Comparison of ENCODE assay signal across 36 cellular contexts in genomic region chr17:39804839-39805238, GRCh38. TPM values are rescaled to one million over a fixed set of nuclear protein-coding genes. Genes with fewer than 3 reads are reported as not detected.
DNase-seq lines count a peak whose midpoint lies in the region; ATAC-seq, FAIRE-seq and TF ChIP-seq lines count a peak whose summit lies in the region.
"Had no signal": no experiment of that assay in that cellular context is flagged by ENCODE, and none has a peak within 500 bp of the region (broad histone marks: within the 10 kb centered on the region; RNA-seq: fewer than 3 reads in every experiment).

No MANE protein-coding gene starts in this region.

- in situ Hi-C loops in K562 (cut with MboI): no loop called here

- no peak overlapping the region for H3K4me2 ChIP-seq in Karpas-422 (ENCODE audit: low read depth, low read length, poor library complexity, severe bottlenecking)
- no peak overlapping the region for H3K4me2 ChIP-seq in K562 (ENCODE audit: insufficient read depth, low read length)
- H3K4me2 ChIP-seq in smooth muscle cell: no peak overlapping the region

- no TSS peak for BruUV-seq in K562 (replicated peaks; lab: Mats Ljungman, UMichigan)

- no peak overlapping the region for H3K9ac ChIP-seq in Karpas-422 (ENCODE audit: low read length)
- no peak overlapping the region for H3K9ac ChIP-seq in K562 (ENCODE audit: insufficient read depth in 1 of 2, low read depth in 2 of 2, low read length in 2 of 2)
- H3K9ac ChIP-seq in smooth muscle cell (ENCODE audit: low read depth): no peak overlapping the region

- H3K79me2 ChIP-seq in Karpas-422 (ENCODE audit: low read length): peaks cover 63% of the 10 kb centered on the region
- no peaks in the 10 kb centered on the region for H3K79me2 ChIP-seq in K562 (ENCODE audit: control insufficient read depth, insufficient read depth, low read length)
- no peaks in the 10 kb centered on the region for H3K79me2 ChIP-seq in smooth muscle cell (ENCODE audit: low read depth)

- no peak for TF ChIP-seq CTCF in K562 (IDR thresholded peaks at IDR 0.05 in 2 of 3, conservative IDR thresholded peaks at IDR 0.05 in 1 of 3; ENCODE audit: insufficient read depth in 2 of 3, low read depth in 1 of 3, low read length in 3 of 3)
- no peak for TF ChIP-seq CTCF in smooth muscle cell (IDR thresholded peaks at IDR 0.05; ENCODE audit: borderline replicate concordance, insufficient read depth, poor library complexity, severe bottlenecking)
- TF ChIP-seq CTCF in GM10248 (IDR thresholded peaks at IDR 0.05; ENCODE audit: control extremely low read depth, extremely low read depth, low read depth, missing control alignments): no peak

- intact Hi-C loops in activated CD4-positive, alpha-beta T cell treated with anti-CD3 and anti-CD28 coated beads for 36 hours (cut with DNase I, micrococcal nuclease): no loop called here
- intact Hi-C loops in activated CD4-positive, alpha-beta T cell treated with anti-CD3 and anti-CD28 coated beads, Interleukin-2, amount 10 ng/mL, durations not matched to agents 24 days and 14 days (cut with micrococcal nuclease): no loop called here
- intact Hi-C loops in K562 (cut with micrococcal nuclease): no loop called here

- no peak for TF ChIP-seq POLR2A in K562 (conservative IDR thresholded peaks at IDR 0.05)

- POLR2A ChIA-PET in activated CD4-positive, alpha-beta T cell treated with anti-CD3 and anti-CD28 coated beads for 36 hours (lab: Charles Lee): no interaction called here
- POLR2A ChIA-PET in K562 (lab: Yijun Ruan, JAX): interaction anchor here (0.6 to 0.7 kb wide), 2 partner anchors 14 to 723 kb away, joined by 3 read pairs; no protein-coding TSS in a partner anchor
- POLR2A ChIA-PET in GM10248 (lab: Yijun Ruan, JAX): no interaction called here

- H3K9me1 ChIP-seq in K562 (ENCODE audit: control insufficient read depth, insufficient read depth, low read length): no peaks in the 10 kb centered on the region

- no peak for DNase-seq in activated CD4-positive, alpha-beta T cell treated with anti-CD3 and anti-CD28 coated beads for 36 hours
- DNase-seq in activated CD4-positive, alpha-beta T cell treated with anti-CD3 and anti-CD28 coated beads, Interleukin-2, amount 10 ng/mL, durations not matched to agents 24 days and 14 days: no peak
- DNase-seq in Karpas-422 (no peak), K562 (ENCODE audit: extremely low read depth in 1 of 4, low spot score in 3 of 4) (no peak), smooth muscle cell (lab: John Stamatoyannopoulos, UW; ENCODE audit: unreplicated experiment) (no peak), GM10248 (ENCODE audit: extremely low spot score) (no peak), NCI-H146 treated with DMSO at 0.1 percent for 48 hours (lab: John Stamatoyannopoulos, UW; ENCODE audit: unreplicated experiment) (no peak)
- DNase-seq: activated CD4-positive, alpha-beta T cell treated with anti-CD3 and anti-CD28 coated beads, Interleukin-2, amount 50 U/mL, for 48 hours; activated naive CD4-positive, alpha-beta T cell; amniotic stem cell; CD4-positive, alpha-beta memory T cell; cerebellar nuclear complex; dermis blood vessel endothelial cell; esophagus squamous epithelium; foreskin keratinocyte; head of caudate nucleus; islet precursor cell; left ventricle myocardium inferior; NCI-H1436 treated with DMSO at 0.1 percent for 48 hours; NCI-H345; NCI-H69; occipital lobe; SIG-M5; stimulated activated CD4-positive, alpha-beta T cell treated with anti-CD3 and anti-CD28 coated beads, Interleukin-12 subunit alpha, Interleukin-12 subunit beta, amount 100 ng/mL, for 4 hours; stimulated activated CD4-positive, alpha-beta T cell treated with anti-CD3 and anti-CD28 coated beads, Interleukin-2, amount 100 ng/mL, for 48 hours; T-helper 9 cell had no signal

- no peaks in the 10 kb centered on the region for H3K9me3 Mint-ChIP-seq in activated CD4-positive, alpha-beta T cell treated with anti-CD3 and anti-CD28 coated beads for 36 hours (ENCODE audit: low read depth)
- H3K9me3 Mint-ChIP-seq in activated CD4-positive, alpha-beta T cell treated with anti-CD3 and anti-CD28 coated beads, Interleukin-2, amount 10 ng/mL, durations not matched to agents 24 days and 14 days: peaks cover 5% of the 10 kb centered on the region
- H3K9me3 Mint-ChIP-seq: brain; CD4-positive, alpha-beta memory T cell; WTC11 had no signal

- CTCF ChIA-PET in activated CD4-positive, alpha-beta T cell treated with anti-CD3 and anti-CD28 coated beads for 36 hours (lab: Charles Lee): interaction anchor here (0.6 to 1.5 kb wide), 6 partner anchors 10 to 265 kb away, joined by 3 to 7 read pairs (median 3); no protein-coding TSS in a partner anchor
- CTCF ChIA-PET in K562 (lab: Yijun Ruan, JAX; ENCODE audit: low intra/inter-chr PET ratio) (no interaction called here), GM10248 (lab: Yijun Ruan, JAX) (interaction anchor here (1.0 to 1.8 kb wide), 5 partner anchors 10 to 27 kb away, joined by 3 to 8 read pairs (median 5); no protein-coding TSS in a partner anchor)

- H3K27me3 ChIP-seq in Karpas-422 (ENCODE audit: low read length) (no peaks in the 10 kb centered on the region), K562 (ENCODE audit: control insufficient read depth in 2 of 2, insufficient read depth in 2 of 2, low read length in 2 of 2) (peaks cover 0 to 7% of the 10 kb centered on the region in 2 experiments; a peak in 1 of 5 replicates), smooth muscle cell (ENCODE audit: low read depth) (peaks cover 20% of the 10 kb centered on the region)
- H3K27me3 ChIP-seq: foreskin keratinocyte had no signal

- 0% methylated on average over 4 of the region's 4 CpGs for WGBS in K562 (ENCODE audit: insufficient coverage, low coverage, missing lambda C conversion rate)
- WGBS in smooth muscle cell (ENCODE audit: low lambda C conversion rate): 74% methylated on average over 4 of the region's 4 CpGs

- H3K4me1 Mint-ChIP-seq in activated CD4-positive, alpha-beta T cell treated with anti-CD3 and anti-CD28 coated beads for 36 hours: peaks cover 54% of the 10 kb centered on the region
- H3K4me1 Mint-ChIP-seq in activated CD4-positive, alpha-beta T cell treated with anti-CD3 and anti-CD28 coated beads, Interleukin-2, amount 10 ng/mL, durations not matched to agents 24 days and 14 days: peaks cover 23% of the 10 kb centered on the region
- H3K4me1 Mint-ChIP-seq: brain had no signal

- H4K20me1 ChIP-seq in Karpas-422 (ENCODE audit: insufficient read depth, low read depth, low read length): no peaks in the 10 kb centered on the region
- no peaks in the 10 kb centered on the region for H4K20me1 ChIP-seq in K562 (replicated peaks; ENCODE audit: control insufficient read depth, insufficient read depth, low read length)
- H4K20me1 ChIP-seq in smooth muscle cell (ENCODE audit: low read depth): no peaks in the 10 kb centered on the region

- H3K4me1 ChIP-seq in Karpas-422 (ENCODE audit: low read length) (peaks cover 87% of the 10 kb centered on the region), K562 (replicated peaks in 1 of 2; ENCODE audit: control insufficient read depth in 2 of 2, insufficient read depth in 2 of 2, low read length in 2 of 2) (no peaks in the 10 kb centered on the region; a peak in 1 of 5 replicates), smooth muscle cell (ENCODE audit: low read depth) (no peaks in the 10 kb centered on the region)
- H3K4me1 ChIP-seq: left ventricle myocardium inferior, prostate gland had no signal

- no peaks in the 10 kb centered on the region for H3F3A ChIP-seq in smooth muscle cell (ENCODE audit: low read depth)

- FAIRE-seq in K562 (lab: Jason Lieb, UNC): no peak
- FAIRE-seq: H54 had no signal

- H3K27ac ChIP-seq in Karpas-422 (ENCODE audit: low read length) (peak overlapping the region; percentile 72), K562 (ENCODE audit: extremely low read depth, low read depth, low read length) (no peak overlapping the region), smooth muscle cell (ENCODE audit: low read depth) (no peak overlapping the region)
- H3K27ac ChIP-seq: esophagus squamous epithelium, foreskin keratinocyte, HL-60, left ventricle myocardium inferior, prostate gland had no signal

- H3K9me3 ChIP-seq in Karpas-422 (ENCODE audit: low read length) (no peaks in the 10 kb centered on the region), K562 (replicated peaks; ENCODE audit: control insufficient read depth, insufficient read depth, low read depth, low read length) (no peaks in the 10 kb centered on the region), smooth muscle cell (replicated peaks; ENCODE audit: low read depth) (no peaks in the 10 kb centered on the region)
- H3K9me3 ChIP-seq: esophagus squamous epithelium, left ventricle myocardium inferior, prostate gland had no signal

- H3K4me3 Mint-ChIP-seq in activated CD4-positive, alpha-beta T cell treated with anti-CD3 and anti-CD28 coated beads for 36 hours: no peak overlapping the region
- no peak overlapping the region for H3K4me3 Mint-ChIP-seq in activated CD4-positive, alpha-beta T cell treated with anti-CD3 and anti-CD28 coated beads, Interleukin-2, amount 10 ng/mL, durations not matched to agents 24 days and 14 days
- H3K4me3 Mint-ChIP-seq: brain, WTC11 had no signal

- H3K9me2 ChIP-seq in Karpas-422 (replicated peaks; ENCODE audit: insufficient read depth, low read length): no peaks in the 10 kb centered on the region

- H3K4me3 ChIP-seq in Karpas-422 (ENCODE audit: low read length) (no peak overlapping the region), K562 (no peak overlapping the region), smooth muscle cell (no peak overlapping the region)
- H3K4me3 ChIP-seq: esophagus squamous epithelium, left ventricle myocardium inferior, prostate gland had no signal

- H3K36me3 ChIP-seq in Karpas-422 (ENCODE audit: insufficient read depth, low read length) (peaks cover 20% of the 10 kb centered on the region; the same call in 1 of the 2 replicates), K562 (ENCODE audit: control insufficient read depth, insufficient read depth, low read length) (no peaks in the 10 kb centered on the region), smooth muscle cell (ENCODE audit: low read depth) (no peaks in the 10 kb centered on the region)
- H3K36me3 ChIP-seq: esophagus squamous epithelium, left ventricle myocardium inferior, prostate gland had no signal

- peaks cover 19% of the 10 kb centered on the region for H3K36me3 Mint-ChIP-seq in activated CD4-positive, alpha-beta T cell treated with anti-CD3 and anti-CD28 coated beads for 36 hours (ENCODE audit: low read depth)
- H3K36me3 Mint-ChIP-seq in activated CD4-positive, alpha-beta T cell treated with anti-CD3 and anti-CD28 coated beads, Interleukin-2, amount 10 ng/mL, durations not matched to agents 24 days and 14 days (ENCODE audit: low read depth): peaks cover 14% of the 10 kb centered on the region
- H3K36me3 Mint-ChIP-seq: brain, WTC11 had no signal

- TF ChIP-seq EP300 in K562 (IDR thresholded peaks at IDR 0.05; ENCODE audit: low read length): no peak

- H2AFZ ChIP-seq in Karpas-422 (ENCODE audit: low read length): no peak overlapping the region
- H2AFZ ChIP-seq in K562 (ENCODE audit: low read depth, low read length): no peak overlapping the region
- peak overlapping the region; percentile 58 for H2AFZ ChIP-seq in smooth muscle cell (ENCODE audit: low read depth)

- TF ChIP-seq RAD21 in K562 (CRISPR knock-in tag; conservative IDR thresholded peaks at IDR 0.05 in 1 of 2, IDR thresholded peaks at IDR 0.05 in 1 of 2): no peak

- H3K27ac Mint-ChIP-seq in activated CD4-positive, alpha-beta T cell treated with anti-CD3 and anti-CD28 coated beads for 36 hours: peak overlapping the region; percentile 0
- H3K27ac Mint-ChIP-seq in activated CD4-positive, alpha-beta T cell treated with anti-CD3 and anti-CD28 coated beads, Interleukin-2, amount 10 ng/mL, durations not matched to agents 24 days and 14 days: no peak overlapping the region
- H3K27ac Mint-ChIP-seq: brain, WTC11 had no signal

- H3K27me3 Mint-ChIP-seq in activated CD4-positive, alpha-beta T cell treated with anti-CD3 and anti-CD28 coated beads for 36 hours: no peaks in the 10 kb centered on the region
- H3K27me3 Mint-ChIP-seq in activated CD4-positive, alpha-beta T cell treated with anti-CD3 and anti-CD28 coated beads, Interleukin-2, amount 10 ng/mL, durations not matched to agents 24 days and 14 days: no peaks in the 10 kb centered on the region
- H3K27me3 Mint-ChIP-seq: CD4-positive, alpha-beta memory T cell had no signal

- no peak for ATAC-seq in activated CD4-positive, alpha-beta T cell treated with anti-CD3 and anti-CD28 coated beads for 36 hours
- ATAC-seq in K562 (no peak), HG02588 (IDR thresholded peaks at IDR 0.05; ENCODE audit: unreplicated experiment) (no peak)
- ATAC-seq: foreskin keratinocyte, sciatic nerve, WTC11 had no signal

RNA-seq across cellular contexts. Expression of gene IKZF3, which starts 59.3 kb away (rescaled TPM):
- total RNA-seq in activated CD4-positive, alpha-beta T cell treated with anti-CD3 and anti-CD28 coated beads for 36 hours: 10 to 100 TPM; 37.6 to 50.4 TPM
- total RNA-seq in activated CD4-positive, alpha-beta T cell treated with anti-CD3 and anti-CD28 coated beads, Interleukin-2, amount 10 ng/mL, durations not matched to agents 24 days and 14 days: 14.7 and 15.9 TPM in 2 replicates
- total RNA-seq in Karpas-422 (2014; rRNA removed; shearing (Covaris generic); ENCODE audit: low replicate concordance): 83.0 and 137 TPM in 2 replicates
- total RNA-seq in K562 (2011; cell fraction: chromatin; rRNA removed; ENCODE audit: low replicate concordance): 0.74 and 0.79 TPM in 2 replicates
- 0.17 and 0.39 TPM in 2 replicates for total RNA-seq in K562 (2011; cell fraction: nucleolus; rRNA removed)
- 0.51 and 0.61 TPM in 2 replicates for total RNA-seq in K562 (2011; cell fraction: nucleoplasm; rRNA removed)
- total RNA-seq in K562 (2014; rRNA removed) (0.32 and 0.65 TPM in 2 replicates), K562 (2014; rRNA removed; fragmentation: Illumina TruSeq; extraction: Trizol) (0.62 and 0.89 TPM in 2 replicates), K562 (2015; rRNA removed; fragmentation: Illumina TruSeq; extraction: Trizol) (0.72 TPM in 2 replicates), K562 (2021) (1.1 and 1.6 TPM in 2 replicates), smooth muscle cell (under 0.01 and 0.40 TPM in 2 replicates)
- polyA plus RNA-seq in K562 (2011; rRNA removed) (0.63 TPM in 1 of 2 replicates, not detected in the other), K562 (2014; fragmentation: Illumina TruSeq; extraction: Trizol) (0.62 and 0.83 TPM in 2 replicates), K562 (2014; fragmentation: Nextera tagmentation; extraction: Ambion mirVana) (under 1 TPM; 0.06 to 0.17 TPM), K562 (2014; rRNA removed) (0.23 and 0.69 TPM in 2 replicates), smooth muscle cell (not detected in 2 replicates)
- 0.04 and 0.43 TPM in 2 replicates for polyA plus RNA-seq in K562 (2011; cell fraction: cytosol; rRNA removed)
- polyA plus RNA-seq in K562 (2011; cell fraction: nucleus; rRNA removed): 0.15 and 0.55 TPM in 2 replicates
- polyA plus RNA-seq in K562 (2012): 0.18 and 0.36 TPM in 2 replicates
- 0.09 and 2.9 TPM in 2 replicates for polyA minus RNA-seq in K562 (2011; rRNA and poly(A)+ RNA removed)
- 2.5 TPM in 1 of 2 replicates, not detected in the other for polyA minus RNA-seq in K562 (2011; cell fraction: cytosol; rRNA and poly(A)+ RNA removed)
- 0.54 TPM in 1 of 2 replicates, not detected in the other for polyA minus RNA-seq in K562 (2011; cell fraction: nucleus; rRNA and poly(A)+ RNA removed)
- total RNA-seq: A172, dermis blood vessel endothelial cell, LHCN-M2, myocyte had no signal
- polyA plus RNA-seq: foreskin keratinocyte had no signal
